ENCODE assay signal across 16 cellular contexts in the genomic region with DNA sequence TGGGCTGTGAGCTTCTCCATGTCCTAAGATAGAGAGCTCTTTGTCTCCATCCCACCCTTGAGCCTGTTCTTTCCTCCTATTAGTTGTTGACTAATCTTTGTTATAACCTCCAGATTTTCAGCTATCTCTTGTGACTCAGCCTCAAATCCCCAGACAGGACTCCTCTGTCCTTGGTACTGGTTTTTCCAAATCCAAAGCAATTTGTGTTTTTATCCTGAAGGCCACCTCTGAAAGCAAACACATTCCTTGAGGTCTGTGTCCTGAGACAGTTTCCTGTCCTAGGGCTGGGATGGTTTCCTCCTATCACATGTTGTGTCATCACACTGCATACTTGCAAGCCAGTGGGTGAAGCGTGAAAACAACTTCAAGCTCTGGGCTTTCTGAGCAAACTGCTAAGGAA. TPM values are rescaled to one million over a fixed set of nuclear protein-coding genes. Genes with fewer than 3 reads are reported as not detected.
A peak's percentile ranks its signal among the peaks of the same experiment; 100 is the strongest.
DNase-seq lines count a peak whose midpoint lies in the region; ATAC-seq, FAIRE-seq and TF ChIP-seq lines count a peak whose summit lies in the region.
"Had no signal": no experiment of that assay in that cellular context is flagged by ENCODE, and none has a peak within 500 bp of the region (broad histone marks: within the 10 kb centered on the region; RNA-seq: fewer than 3 reads in every experiment).

No MANE protein-coding gene starts in this region.

- no peak overlapping the region for H3K4me2 ChIP-seq in HepG2 (ENCODE audit: low read depth, low read length)
- peak overlapping the region; percentile 13 for H3K4me2 ChIP-seq in astrocyte (ENCODE audit: low read length)

- H3K27ac Mint-ChIP-seq in astrocyte (ENCODE audit: unreplicated experiment), result peak overlapping the region; percentile 13
- no peak overlapping the region for H3K27ac Mint-ChIP-seq in CD8-positive, alpha-beta T cell
- H3K27ac Mint-ChIP-seq: activated T-cell treated with anti-CD3 and anti-CD28 coated beads, Interleukin-2, amount 50 U/mL, for 24 hours had no signal

- ATAC-seq in HepG2, result no peak
- ATAC-seq in CD8-positive, alpha-beta T cell, result no peak

- H3K36me3 ChIP-seq in liver (ENCODE audit: control insufficient read depth in 4 of 4, insufficient read depth in 3 of 4, low read depth in 1 of 4, low read length in 3 of 4) (no peaks in the 10 kb centered on the region), HepG2 (replicated peaks in 1 of 2; ENCODE audit: control insufficient read depth in 1 of 2, insufficient read depth in 2 of 2, low read length in 2 of 2) (no peaks in the 10 kb centered on the region), astrocyte (ENCODE audit: insufficient read depth, low read length) (peaks cover 18% of the 10 kb centered on the region)
- H3K36me3 ChIP-seq in CD8-positive, alpha-beta T cell (ENCODE audit: insufficient read depth, low read length), result no peaks in the 10 kb centered on the region
- H3K36me3 ChIP-seq: thyroid gland had no signal

- peaks cover 73% of the 10 kb centered on the region for H3K4me1 Mint-ChIP-seq in astrocyte (ENCODE audit: low read depth, unreplicated experiment)
- no peaks in the 10 kb centered on the region for H3K4me1 Mint-ChIP-seq in CD8-positive, alpha-beta T cell (ENCODE audit: low read depth)

- CTCF ChIA-PET in HepG2 (lab: Yijun Ruan, JAX; ENCODE audit: low intra/inter-chr PET ratio, low total read pairs), result no interaction called here
- CTCF ChIA-PET in CD8-positive, alpha-beta T cell (lab: Charles Lee), result no interaction called here

- intact Hi-C loops in HepG2 (cut with micrococcal nuclease; ENCODE audit: unreplicated experiment), result no loop called here
- intact Hi-C loops in CD8-positive, alpha-beta T cell (cut with DNase I, micrococcal nuclease), result no loop called here
- intact Hi-C loops in dorsolateral prefrontal cortex (cut with DNase I), result no loop called here

- no peaks in the 10 kb centered on the region for H3K27me3 Mint-ChIP-seq in astrocyte (ENCODE audit: low read depth, unreplicated experiment)
- peaks cover 19% of the 10 kb centered on the region for H3K27me3 Mint-ChIP-seq in CD8-positive, alpha-beta T cell (ENCODE audit: low read depth)

- in situ Hi-C loops in HepG2 (cut with HindIII; ENCODE audit: extremely low pct_ligation_motif_present, low pct_unique_long_range_greater_than_20kb), result no loop called here

- H3K9ac ChIP-seq in liver (ENCODE audit: low read depth in 1 of 2, low read length in 2 of 2), result no peak overlapping the region
- no peak overlapping the region for H3K9ac ChIP-seq in HepG2 (ENCODE audit: insufficient read depth, low read depth, low read length)
- no peak overlapping the region for H3K9ac ChIP-seq in astrocyte (ENCODE audit: low read length)

- H3K4me1 ChIP-seq in liver (ENCODE audit: control insufficient read depth in 4 of 4, insufficient read depth in 4 of 4, low read length in 3 of 4) (peaks cover 2 to 32% (median 20%) of the 10 kb centered on the region in 4 donors), HepG2 (ENCODE audit: insufficient read depth, low read length) (no peaks in the 10 kb centered on the region), astrocyte (ENCODE audit: insufficient read depth, low read length) (peaks cover 49% of the 10 kb centered on the region)
- no peaks in the 10 kb centered on the region for H3K4me1 ChIP-seq in CD8-positive, alpha-beta T cell (ENCODE audit: insufficient read depth, low read length)

- no peaks in the 10 kb centered on the region for H3K79me2 ChIP-seq in HepG2 (ENCODE audit: insufficient read depth, low read length)
- H3K79me2 ChIP-seq in astrocyte (ENCODE audit: insufficient read depth, low read length), result peaks cover 81% of the 10 kb centered on the region

- no peak for TF ChIP-seq RAD21 in liver (IDR thresholded peaks at IDR 0.05)
- TF ChIP-seq RAD21 in HepG2 (CRISPR knock-in tag; IDR thresholded peaks at IDR 0.05), result no peak

- 83% methylated on average over 1 of the region's 1 CpG for WGBS in liver
- WGBS in HepG2 (ENCODE audit: low lambda C conversion rate), result 22% methylated on average over 1 of the region's 1 CpG

- POLR2A ChIA-PET in HepG2 (lab: Yijun Ruan, JAX), result no interaction called here
- POLR2A ChIA-PET in CD8-positive, alpha-beta T cell (lab: Charles Lee), result no interaction called here

- H2AFZ ChIP-seq in HepG2 (ENCODE audit: low read length), result no peak overlapping the region
- no peak overlapping the region for H2AFZ ChIP-seq in astrocyte (ENCODE audit: low read depth, low read length)

- BruUV-seq in HepG2 (replicated peaks; lab: Mats Ljungman, UMichigan), result no TSS peak

- TF ChIP-seq CTCF in liver (IDR thresholded peaks at IDR 0.05; ENCODE audit: low read depth, low read length, missing input control), result no peak
- no peak for TF ChIP-seq CTCF in HepG2 (CRISPR knock-in tag; IDR thresholded peaks at IDR 0.05)
- TF ChIP-seq CTCF in astrocyte (IDR thresholded peaks at IDR 0.05; ENCODE audit: insufficient read depth, low read depth, low read length), result no peak
- TF ChIP-seq CTCF in CD8-positive, alpha-beta T cell (IDR thresholded peaks at IDR 0.05), result no peak
- TF ChIP-seq CTCF in dorsolateral prefrontal cortex (IDR thresholded peaks at IDR 0.05 in 54 of 56, conservative IDR thresholded peaks at IDR 0.05 in 2 of 56; ENCODE audit: low read depth in 1 of 56, partially characterized antibody in 56 of 56), result no peak

- H3K4me3 ChIP-seq in liver (ENCODE audit: low read depth in 1 of 3, low read length in 3 of 3), result no peak overlapping the region
- H3K4me3 ChIP-seq in HepG2 (replicated peaks in 1 of 3; ENCODE audit: insufficient read depth in 1 of 3, low read depth in 2 of 3, low read length in 3 of 3), result no peak overlapping the region
- no peak overlapping the region for H3K4me3 ChIP-seq in astrocyte (ENCODE audit: insufficient read depth, low read depth, low read length)
- H3K4me3 ChIP-seq in CD8-positive, alpha-beta T cell (ENCODE audit: low read depth, low read length), result no peak overlapping the region
- H3K4me3 ChIP-seq in dorsolateral prefrontal cortex, result no peak overlapping the region
- H3K4me3 ChIP-seq: thyroid gland had no signal

- no peaks in the 10 kb centered on the region for H4K20me1 ChIP-seq in HepG2 (ENCODE audit: insufficient read depth, low read length)
- peaks cover 40% of the 10 kb centered on the region for H4K20me1 ChIP-seq in astrocyte (ENCODE audit: insufficient read depth, low read length)

- H3K27ac ChIP-seq in liver (ENCODE audit: low read depth in 1 of 2, low read length in 2 of 2) (no peak overlapping the region), HepG2 (ENCODE audit: extremely low read length, insufficient read depth, low read length) (no peak overlapping the region), astrocyte (ENCODE audit: low read depth, low read length) (no peak overlapping the region), dorsolateral prefrontal cortex (no peak overlapping the region)
- no peak overlapping the region for H3K27ac ChIP-seq in CD8-positive, alpha-beta T cell (ENCODE audit: low read depth, low read length)
- H3K27ac ChIP-seq: thyroid gland had no signal

- H3K4me3 Mint-ChIP-seq in astrocyte (ENCODE audit: unreplicated experiment), result no peak overlapping the region
- H3K4me3 Mint-ChIP-seq in CD8-positive, alpha-beta T cell, result no peak overlapping the region
- H3K4me3 Mint-ChIP-seq: activated T-cell treated with anti-CD3 and anti-CD28 coated beads, Interleukin-2, amount 50 U/mL, for 24 hours had no signal

- TF ChIP-seq POLR2A in HepG2 (IDR thresholded peaks at IDR 0.05; ENCODE audit: insufficient read depth in 1 of 2, low read depth in 2 of 2, low read length in 2 of 2), result no peak

- no peaks in the 10 kb centered on the region for H3K9me3 ChIP-seq in liver (ENCODE audit: control insufficient read depth in 4 of 4, low read length in 3 of 4)
- H3K9me3 ChIP-seq in HepG2 (ENCODE audit: low read length), result no peaks in the 10 kb centered on the region
- H3K9me3 ChIP-seq in astrocyte (ENCODE audit: insufficient read depth, low read depth, low read length), result no peaks in the 10 kb centered on the region
- no peaks in the 10 kb centered on the region for H3K9me3 ChIP-seq in CD8-positive, alpha-beta T cell (ENCODE audit: low read length)
- H3K9me3 ChIP-seq: thyroid gland had no signal

- DNase-seq in HepG2 (ENCODE audit: low spot score), result no peak
- DNase-seq in astrocyte (ENCODE audit: low read depth), result peak; percentile 79
- peak; percentile 24 for DNase-seq in hepatic stellate cell (ENCODE audit: low spot score)
- no peak for DNase-seq in CD8-positive, alpha-beta T cell
- DNase-seq in dorsolateral prefrontal cortex, result no peak
- no peak for DNase-seq in nucleus accumbens (lab: John Stamatoyannopoulos, UW)
- no peak for DNase-seq in cortex of kidney (lab: John Stamatoyannopoulos, UW)
- DNase-seq: activated T-cell treated with anti-CD3 and anti-CD28 coated beads, Interleukin-2, amount 50 U/mL, for 24 hours; amniotic stem cell; occipital lobe; stimulated activated CD4-positive, alpha-beta T cell treated with anti-CD3 and anti-CD28 coated beads, Interleukin-12 subunit alpha, Interleukin-12 subunit beta, amount 100 ng/mL, for 4 hours; thyroid gland had no signal

- TF ChIP-seq EP300 in HepG2 (IDR thresholded peaks at IDR 0.05; ENCODE audit: low read depth in 2 of 2, low read length in 2 of 2), result no peak
- TF ChIP-seq EP300 in HepG2 (CRISPR knock-in tag; IDR thresholded peaks at IDR 0.05; ENCODE audit: borderline replicate concordance), result no peak

- H3K27me3 ChIP-seq in liver (ENCODE audit: control insufficient read depth in 4 of 4, insufficient read depth in 4 of 4, low read length in 3 of 4) (no peaks in the 10 kb centered on the region), HepG2 (ENCODE audit: control insufficient read depth in 1 of 2, insufficient read depth in 2 of 2, low read length in 2 of 2) (peaks cover 0 to 5% of the 10 kb centered on the region in 2 experiments; a peak in 1 of 5 replicates), astrocyte (ENCODE audit: insufficient read depth, low read length) (no peaks in the 10 kb centered on the region), dorsolateral prefrontal cortex (peaks cover 0 to 14% (median 0%) of the 10 kb centered on the region in 45 donors)
- H3K27me3 ChIP-seq in CD8-positive, alpha-beta T cell (ENCODE audit: insufficient read depth, low read length), result no peaks in the 10 kb centered on the region
- H3K27me3 ChIP-seq: thyroid gland had no signal

- peaks cover 30% of the 10 kb centered on the region for H3K36me3 Mint-ChIP-seq in astrocyte (ENCODE audit: low read depth, unreplicated experiment)
- H3K36me3 Mint-ChIP-seq in CD8-positive, alpha-beta T cell, result no peaks in the 10 kb centered on the region

- FAIRE-seq in HepG2 (lab: Jason Lieb, UNC) (no peak), astrocyte (lab: Jason Lieb, UNC) (peak; percentile 80)
- FAIRE-seq: A204.1, GM12891, GM19239 had no signal

- H3K9me3 Mint-ChIP-seq in astrocyte (ENCODE audit: unreplicated experiment), result no peaks in the 10 kb centered on the region
- no peaks in the 10 kb centered on the region for H3K9me3 Mint-ChIP-seq in CD8-positive, alpha-beta T cell
- H3K9me3 Mint-ChIP-seq: activated T-cell treated with anti-CD3 and anti-CD28 coated beads, Interleukin-2, amount 50 U/mL, for 24 hours had no signal

RNA-seq across cellular contexts. Expression of a gene that starts 8.5 kb away (rescaled TPM):
- total RNA-seq in liver, result 1 to 10 TPM; 1.7 to 6.3 TPM
- polyA plus RNA-seq in liver, result 1 to 10 TPM in 1 of 2 donors, under 1 TPM in 1; 0.19 to 1.9 TPM
- total RNA-seq in HepG2 (2016; rRNA removed; fragmentation: Illumina TruSeq; extraction: Trizol), result not detected in 2 replicates
- not detected in 2 replicates for total RNA-seq in HepG2 (2016; cell fraction: cytosol; rRNA removed; fragmentation: Illumina TruSeq; extraction: Trizol; ENCODE audit: low read depth)
- not detected in 2 replicates for total RNA-seq in HepG2 (2016; cell fraction: insoluble cytoplasmic fraction; rRNA removed; fragmentation: Illumina TruSeq; extraction: Trizol)
- not detected in 2 replicates for total RNA-seq in HepG2 (2016; cell fraction: membrane; rRNA removed; fragmentation: Illumina TruSeq; extraction: Trizol)
- not detected in 2 replicates for total RNA-seq in HepG2 (2016; cell fraction: nucleus; rRNA removed; fragmentation: Illumina TruSeq; extraction: Trizol)
- polyA plus RNA-seq in HepG2 (2011; rRNA removed), result not detected in 2 replicates
- polyA plus RNA-seq in HepG2 (2011; cell fraction: cytosol; rRNA removed), result not detected in 2 replicates
- polyA plus RNA-seq in HepG2 (2011; cell fraction: nucleus; rRNA removed), result not detected in 2 replicates
- not detected in 2 replicates for polyA plus RNA-seq in HepG2 (2012)
- polyA plus RNA-seq in HepG2 (2016; cell fraction: cytosol; fragmentation: Illumina TruSeq; extraction: Trizol; ENCODE audit: low read depth), result not detected in 2 replicates
- not detected in 2 replicates for polyA plus RNA-seq in HepG2 (2016; cell fraction: insoluble cytoplasmic fraction; fragmentation: Illumina TruSeq; extraction: Trizol; ENCODE audit: low read depth)
- not detected in 2 replicates for polyA plus RNA-seq in HepG2 (2016; cell fraction: membrane; fragmentation: Illumina TruSeq; extraction: Trizol; ENCODE audit: low read depth)
- polyA plus RNA-seq in HepG2 (2016; cell fraction: nucleus; fragmentation: Illumina TruSeq; extraction: Trizol; ENCODE audit: insufficient read depth, low read depth), result not detected in 2 replicates
- 0.09 TPM in 1 of 2 replicates, not detected in the other for polyA minus RNA-seq in HepG2 (2011; rRNA and poly(A)+ RNA removed; ENCODE audit: low replicate concordance)
- not detected in 2 replicates for polyA minus RNA-seq in HepG2 (2011; cell fraction: cytosol; rRNA and poly(A)+ RNA removed)
- polyA minus RNA-seq in HepG2 (2011; cell fraction: nucleus; rRNA and poly(A)+ RNA removed), result not detected in 2 replicates
- total RNA-seq in astrocyte, result 747 and 1,099 TPM in 2 replicates
- not detected for total RNA-seq in CD8-positive, alpha-beta T cell
- total RNA-seq in dorsolateral prefrontal cortex, result 10 to 100 TPM in 67 of 120 experiments, 1 to 10 TPM in 53; 1.8 to 52.1 (median 11.5) TPM

Comparison
In these comparisons a context has a peak if more than half of its experiments do, and no peak if none do; other contexts are left out.
1. DNase-seq: peak in astrocyte (single experiment) and hepatic stellate cell (single experiment); none in HepG2 (single experiment), CD8-positive, alpha-beta T cell (0 of 7), dorsolateral prefrontal cortex (0 of 10), nucleus accumbens (0 of 56) and cortex of kidney (single experiment).
2. RNA of a gene that starts 8.5 kb away (total RNA-seq): 747 to 1,099 TPM in astrocyte; 1.8 to 52.1 TPM in dorsolateral prefrontal cortex, 1.7 to 6.3 TPM in liver, not detected in HepG2 and not detected in CD8-positive, alpha-beta T cell; every median in the first group is over 10 times any median in the second.